16 cellular contexts compared by ENCODE assay signal in the genomic region with DNA sequence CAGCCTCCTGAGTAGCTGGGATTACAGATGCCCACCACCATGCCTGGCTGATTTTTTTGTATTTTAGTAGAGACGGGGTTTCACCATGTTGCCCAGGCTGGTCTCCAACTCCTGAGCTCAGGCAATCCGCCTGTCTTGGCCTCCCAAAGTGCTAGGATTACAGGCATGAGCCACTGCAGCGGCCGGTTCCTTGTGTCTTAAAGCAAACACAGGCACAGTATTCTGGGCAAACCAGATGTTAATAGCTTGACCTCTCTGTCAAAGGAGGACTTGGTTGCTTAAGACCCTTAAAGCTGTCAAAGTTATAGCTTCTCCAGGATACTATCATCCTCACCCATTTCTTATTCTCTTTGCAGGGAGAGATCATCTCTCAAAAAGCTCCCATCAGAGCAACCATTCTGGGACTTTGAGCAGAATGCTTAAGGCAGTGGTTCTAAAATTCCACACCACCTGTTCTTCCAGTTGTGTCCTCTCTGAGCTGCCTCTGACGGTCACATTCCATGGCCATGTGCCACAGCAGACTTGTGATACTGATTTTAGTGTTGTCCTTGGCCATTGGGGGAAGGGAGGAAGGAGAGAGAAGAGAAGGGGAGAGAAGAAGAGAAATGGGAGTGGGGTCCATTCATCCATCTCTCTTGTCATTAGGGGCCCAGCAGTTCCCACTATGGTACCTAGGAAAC.
DNase-seq lines count a peak whose midpoint lies in the region; ATAC-seq, FAIRE-seq and TF ChIP-seq lines count a peak whose summit lies in the region.
"Had no signal": no experiment of that assay in that cellular context is flagged by ENCODE, and none has a peak within 500 bp of the region (broad histone marks: within the 10 kb centered on the region; RNA-seq: fewer than 3 reads in every experiment).

No MANE protein-coding gene starts in this region.

- POLR2A ChIA-PET in H1 (lab: Charles Lee; ENCODE audit: partially characterized antibody): interaction anchor here (0.6 to 1.4 kb wide), 3 partner anchors 8 to 48 kb away, joined by 3 read pairs; no protein-coding TSS in a partner anchor

- H3K36me3 Mint-ChIP-seq in HFFc6 (ENCODE audit: low read depth): peaks cover 23% of the 10 kb centered on the region
- H3K36me3 Mint-ChIP-seq: activated CD4-positive, alpha-beta memory T cell treated with anti-CD3 and anti-CD28 coated beads for 36 hours; immature natural killer cell; stimulated activated memory B cell treated with anti-CD40 and anti-IgM and Interleukin-4, amounts not matched to agents 10 μg/mL and 1 μg/mL and 100 μg/mL, for 72 hours had no signal

- H4K5ac ChIP-seq in H1 (ENCODE audit: insufficient read length, low read depth, low read length): no peak overlapping the region

- H2BK120ac ChIP-seq in H1 (replicated peaks; ENCODE audit: low read depth, low read length): no peak overlapping the region

- DNase-seq in HFFc6: no peak
- no peak for DNase-seq in H1 (ENCODE audit: low read depth in 1 of 2, low spot score in 2 of 2)
- DNase-seq in lung (ENCODE audit: low spot score): no peak
- no peak for DNase-seq in smooth muscle cell (lab: John Stamatoyannopoulos, UW; ENCODE audit: unreplicated experiment)
- DNase-seq in RPMI8226: no peak
- no peak for DNase-seq in activated naive CD4-positive, alpha-beta T cell (lab: John Stamatoyannopoulos, UW)
- no peak for DNase-seq in MM.1S
- DNase-seq: activated CD4-positive, alpha-beta memory T cell treated with anti-CD3 and anti-CD28 coated beads for 36 hours; activated T-cell treated with anti-CD3 and anti-CD28 coated beads, Interleukin-2, amount 50 U/mL, for 4 hours; immature natural killer cell; NCI-H2107; NCI-H526 treated with DMSO at 0.1 percent for 48 hours; Peyer's patch had no signal

- H3K56ac ChIP-seq in H1 (replicated peaks; ENCODE audit: insufficient read length, low read depth, low read length): no peak overlapping the region

- H3K9me3 Mint-ChIP-seq in HFFc6: no peaks in the 10 kb centered on the region
- H3K9me3 Mint-ChIP-seq: activated CD4-positive, alpha-beta memory T cell treated with anti-CD3 and anti-CD28 coated beads for 36 hours; activated T-cell treated with anti-CD3 and anti-CD28 coated beads, Interleukin-2, amount 50 U/mL, for 4 hours; immature natural killer cell; stimulated activated memory B cell treated with anti-CD40 and anti-IgM and Interleukin-4, amounts not matched to agents 10 μg/mL and 1 μg/mL and 100 μg/mL, for 72 hours had no signal

- H3K79me2 ChIP-seq in H1 (ENCODE audit: control insufficient read depth in 1 of 2, insufficient read depth in 2 of 2, low read length in 2 of 2) (peaks cover 23 to 99% of the 10 kb centered on the region in 2 experiments), smooth muscle cell (ENCODE audit: low read depth) (peaks cover 55% of the 10 kb centered on the region), MM.1S (ENCODE audit: low read length) (0 out of 2 replicates have a peak, but pooled peaks cover 3% of the 10 kb centered on the region)

- H3K9ac ChIP-seq in H1 (replicated peaks in 1 of 4; ENCODE audit: extremely low read depth in 1 of 4, low read depth in 3 of 4, low read length in 3 of 4): no peak overlapping the region
- H3K9ac ChIP-seq in smooth muscle cell (ENCODE audit: low read depth): no peak overlapping the region
- H3K9ac ChIP-seq in MM.1S (ENCODE audit: low read length): no peak overlapping the region

- H3K14ac ChIP-seq in H1 (ENCODE audit: insufficient read length): no peak overlapping the region

- H3K23me2 ChIP-seq in H1 (ENCODE audit: low read depth, low read length): no peaks in the 10 kb centered on the region

- WGBS in H1 (ENCODE audit: extremely low coverage in 1 of 2, insufficient coverage in 1 of 2, insufficient read length in 1 of 2, insufficient replicate concordance in 2 of 2, low coverage in 1 of 2, low lambda C conversion rate in 2 of 2, missing lambda C conversion rate in 1 of 2), 2 experiments: 94% methylated on average over 5 of the region's 5 CpGs; no CpG with 5 or more reads in 1 of the 2 experiments
- WGBS in lung, 2 donors: 77 to 89% methylated on average over 5 of the region's 5 CpGs
- 35% methylated on average over 5 of the region's 5 CpGs for WGBS in smooth muscle cell (ENCODE audit: low lambda C conversion rate)

- peaks cover 65% of the 10 kb centered on the region for H3K4me1 Mint-ChIP-seq in HFFc6 (ENCODE audit: low read depth)
- H3K4me1 Mint-ChIP-seq: stimulated activated memory B cell treated with anti-CD40 and anti-IgM and Interleukin-4, amounts not matched to agents 10 μg/mL and 1 μg/mL and 100 μg/mL, for 72 hours had no signal

- H3K27ac ChIP-seq in H1 (ENCODE audit: low read depth, low read length) (peak overlapping the region; percentile 11; the same call in 1 of the 2 replicates), lung (ENCODE audit: low read depth in 1 of 2, low read length in 1 of 2) (peak overlapping the region; percentile 20 to 80), smooth muscle cell (ENCODE audit: low read depth) (peak overlapping the region; percentile 76), MM.1S (ENCODE audit: low read length) (no peak overlapping the region)
- H3K27ac ChIP-seq: VCaP had no signal

- H3K23ac ChIP-seq in H1 (ENCODE audit: insufficient read length): no peak overlapping the region

- H3F3A ChIP-seq in smooth muscle cell (ENCODE audit: low read depth) (peaks cover 13% of the 10 kb centered on the region), MM.1S (ENCODE audit: insufficient read depth, low read length) (peaks cover 10% of the 10 kb centered on the region)

- peaks cover 6 to 31% (median 22%) of the 10 kb centered on the region in 4 experiments for H3K4me1 ChIP-seq in H1 (replicated peaks in 1 of 4; ENCODE audit: control insufficient read depth in 3 of 4, insufficient read depth in 4 of 4, low read length in 3 of 4)
- H3K4me1 ChIP-seq in lung (ENCODE audit: control insufficient read depth in 2 of 2, insufficient read depth in 2 of 2, low read length in 2 of 2): peaks cover 12 to 54% of the 10 kb centered on the region in 2 donors
- H3K4me1 ChIP-seq in smooth muscle cell (ENCODE audit: low read depth): peaks cover 40% of the 10 kb centered on the region
- peaks cover 16% of the 10 kb centered on the region for H3K4me1 ChIP-seq in MM.1S (ENCODE audit: low read length)

- no peak overlapping the region for H4K91ac ChIP-seq in H1 (replicated peaks; ENCODE audit: insufficient read length, low read length)

- no peaks in the 10 kb centered on the region for H3K27me3 ChIP-seq in H1 (replicated peaks in 1 of 4; ENCODE audit: control insufficient read depth in 3 of 4, extremely low read depth in 1 of 4, insufficient read depth in 3 of 4, low read length in 3 of 4)
- H3K27me3 ChIP-seq in lung (ENCODE audit: control insufficient read depth, insufficient read depth): no peaks in the 10 kb centered on the region
- H3K27me3 ChIP-seq in smooth muscle cell (ENCODE audit: low read depth): no peaks in the 10 kb centered on the region
- H3K27me3 ChIP-seq in MM.1S (replicated peaks; ENCODE audit: insufficient read depth, low read length): no peaks in the 10 kb centered on the region
- H3K27me3 ChIP-seq: Peyer's patch had no signal

- H3K18ac ChIP-seq in H1 (ENCODE audit: extremely low read depth, low read length): no peak overlapping the region

- no peak overlapping the region for H3K4me3 ChIP-seq in H1 (ENCODE audit: extremely low read depth in 1 of 4, insufficient read depth in 2 of 4, low read depth in 3 of 4, low read length in 4 of 4)
- H3K4me3 ChIP-seq in lung: no peak overlapping the region
- no peak overlapping the region for H3K4me3 ChIP-seq in smooth muscle cell
- H3K4me3 ChIP-seq in MM.1S (ENCODE audit: low read length): no peak overlapping the region
- H3K4me3 ChIP-seq: Peyer's patch had no signal

- H4K20me1 ChIP-seq in H1 (replicated peaks in 1 of 2; ENCODE audit: control insufficient read depth in 1 of 2, insufficient read depth in 2 of 2, low read length in 2 of 2) (peaks cover 8 to 10% of the 10 kb centered on the region in 2 experiments), smooth muscle cell (ENCODE audit: low read depth) (peaks cover 11% of the 10 kb centered on the region), MM.1S (ENCODE audit: insufficient read depth, low read length) (no peaks in the 10 kb centered on the region)

- H3K9me2 ChIP-seq in MM.1S (replicated peaks; ENCODE audit: insufficient read depth, low read length): no peaks in the 10 kb centered on the region

- no peak overlapping the region for H2BK12ac ChIP-seq in H1 (ENCODE audit: low read depth, low read length)

- no peak overlapping the region for H3K4ac ChIP-seq in H1 (replicated peaks; ENCODE audit: insufficient read length, low read depth, low read length)

- no peak overlapping the region for H2BK15ac ChIP-seq in H1 (ENCODE audit: low read length)

- FAIRE-seq in H1 (lab: Jason Lieb, UNC): no peak

- no peak overlapping the region for H2BK5ac ChIP-seq in H1 (ENCODE audit: low read depth, low read length)

- no peak overlapping the region for H2AK5ac ChIP-seq in H1 (ENCODE audit: low read depth, low read length)

- H3K4me2 ChIP-seq in H1 (ENCODE audit: insufficient read depth in 1 of 2, low read depth in 2 of 2, low read length in 2 of 2) (no peak overlapping the region), smooth muscle cell (peak overlapping the region; percentile 40), MM.1S (ENCODE audit: low read depth, low read length) (no peak overlapping the region)

- no peak for TF ChIP-seq RAD21 in H1 (IDR thresholded peaks at IDR 0.05 in 1 of 2, conservative IDR thresholded peaks at IDR 0.05 in 1 of 2; ENCODE audit: low read depth in 2 of 2, low read length in 2 of 2)

- H3K36me3 ChIP-seq in H1 (ENCODE audit: control insufficient read depth in 2 of 4, insufficient read depth in 4 of 4, low read length in 3 of 4) (peaks cover 0 to 5% (median 4%) of the 10 kb centered on the region in 4 experiments; a peak in 5 of 8 replicates), lung (ENCODE audit: control insufficient read depth in 2 of 2, insufficient read depth in 2 of 2, low read length in 2 of 2) (peaks cover 0 to 2% of the 10 kb centered on the region in 2 donors), smooth muscle cell (ENCODE audit: low read depth) (no peaks in the 10 kb centered on the region), MM.1S (replicated peaks; ENCODE audit: insufficient read depth, low read length) (no peaks in the 10 kb centered on the region)
- H3K36me3 ChIP-seq: Peyer's patch had no signal

- ATAC-seq in lung (ENCODE audit: insufficient read depth, low FRiP score) (no peak), HG02571 (IDR thresholded peaks at IDR 0.05; ENCODE audit: unreplicated experiment) (no peak)
- ATAC-seq: activated T-cell treated with anti-CD3 and anti-CD28 coated beads, Interleukin-2, amount 50 U/mL, for 4 hours; stimulated activated memory B cell treated with anti-CD40 and anti-IgM and Interleukin-4, amounts not matched to agents 10 μg/mL and 1 μg/mL and 100 μg/mL, for 72 hours had no signal

- no peaks in the 10 kb centered on the region for H3K27me3 Mint-ChIP-seq in HFFc6 (ENCODE audit: insufficient read depth)
- H3K27me3 Mint-ChIP-seq: activated CD4-positive, alpha-beta memory T cell treated with anti-CD3 and anti-CD28 coated beads for 36 hours; stimulated activated memory B cell treated with anti-CD40 and anti-IgM and Interleukin-4, amounts not matched to agents 10 μg/mL and 1 μg/mL and 100 μg/mL, for 72 hours had no signal

- no peak overlapping the region for H3K4me3 Mint-ChIP-seq in HFFc6
- H3K4me3 Mint-ChIP-seq: activated CD4-positive, alpha-beta memory T cell treated with anti-CD3 and anti-CD28 coated beads for 36 hours; activated T-cell treated with anti-CD3 and anti-CD28 coated beads, Interleukin-2, amount 50 U/mL, for 4 hours; immature natural killer cell; stimulated activated memory B cell treated with anti-CD40 and anti-IgM and Interleukin-4, amounts not matched to agents 10 μg/mL and 1 μg/mL and 100 μg/mL, for 72 hours had no signal

- peaks cover 26% of the 10 kb centered on the region for H3K79me1 ChIP-seq in H1 (ENCODE audit: low read depth, low read length)

- peak overlapping the region; percentile 74 for H3K27ac Mint-ChIP-seq in HFFc6
- H3K27ac Mint-ChIP-seq: activated CD4-positive, alpha-beta memory T cell treated with anti-CD3 and anti-CD28 coated beads for 36 hours; immature natural killer cell; stimulated activated memory B cell treated with anti-CD40 and anti-IgM and Interleukin-4, amounts not matched to agents 10 μg/mL and 1 μg/mL and 100 μg/mL, for 72 hours had no signal

- TF ChIP-seq POLR2A in H1 (IDR thresholded peaks at IDR 0.05; ENCODE audit: control extremely low read depth in 1 of 2, low read depth in 2 of 2, low read length in 2 of 2): no peak

- no peak for TF ChIP-seq EP300 in H1 (IDR thresholded peaks at IDR 0.05; ENCODE audit: borderline replicate concordance in 1 of 2, low read depth in 2 of 2, low read length in 2 of 2)

- H3K9me3 ChIP-seq in H1 (ENCODE audit: insufficient read depth in 2 of 2, low read depth in 1 of 2, low read length in 1 of 2): no peaks in the 10 kb centered on the region
- H3K9me3 ChIP-seq in lung (ENCODE audit: control insufficient read depth in 2 of 2, insufficient read depth in 1 of 2, low read length in 1 of 2): peaks cover 0 to 2% of the 10 kb centered on the region in 2 donors
- H3K9me3 ChIP-seq in smooth muscle cell (replicated peaks; ENCODE audit: low read depth): no peaks in the 10 kb centered on the region
- H3K9me3 ChIP-seq in MM.1S (replicated peaks; ENCODE audit: insufficient read depth, low read length): no peaks in the 10 kb centered on the region
- H3K9me3 ChIP-seq: Peyer's patch had no signal

- H2BK20ac ChIP-seq in H1 (ENCODE audit: low read length): no peak overlapping the region

- H4K8ac ChIP-seq in H1 (ENCODE audit: extremely low read depth, insufficient read depth, low read length): no peak overlapping the region

- H2AFZ ChIP-seq in H1 (ENCODE audit: low read length): no peak overlapping the region
- H2AFZ ChIP-seq in smooth muscle cell (ENCODE audit: low read depth): no peak overlapping the region
- no peak overlapping the region for H2AFZ ChIP-seq in MM.1S (ENCODE audit: low read length)

- TF ChIP-seq CTCF in HFFc6 (IDR thresholded peaks at IDR 0.05): no peak
- TF ChIP-seq CTCF in H1 (IDR thresholded peaks at IDR 0.05; ENCODE audit: control extremely low read depth in 1 of 3, insufficient read depth in 1 of 3, low read depth in 1 of 3, low read length in 3 of 3): no peak
- TF ChIP-seq CTCF in lung (IDR thresholded peaks at IDR 0.05; ENCODE audit: control extremely low read depth, extremely low read depth): no peak
- TF ChIP-seq CTCF in smooth muscle cell (IDR thresholded peaks at IDR 0.05; ENCODE audit: borderline replicate concordance, insufficient read depth, poor library complexity, severe bottlenecking): no peak
- TF ChIP-seq CTCF in MM.1S (IDR thresholded peaks at IDR 0.05; ENCODE audit: low read length): no peak

- CTCF ChIA-PET in H1 (lab: Charles Lee; ENCODE audit: partially characterized antibody): interaction anchor here (0.7 to 1.8 kb wide), 9 partner anchors 16 to 147 kb away, joined by 3 to 6 read pairs (median 4); no protein-coding TSS in a partner anchor
